Comparison of ENCODE assay signal across 9 cellular contexts in genomic region chr2:144514731-144515424, GRCh38. TPM values are rescaled to one million over a fixed set of nuclear protein-coding genes. Genes with fewer than 3 reads are reported as not detected.
DNase-seq lines count a peak whose midpoint lies in the region; ATAC-seq and TF ChIP-seq lines count a peak whose summit lies in the region.
"Had no signal": no experiment of that assay in that cellular context is flagged by ENCODE, and none has a peak within 500 bp of the region (broad histone marks: within the 10 kb centered on the region; RNA-seq: fewer than 3 reads in every experiment).

No MANE protein-coding gene starts in this region.

- H3K27ac Mint-ChIP-seq in activated CD8-positive, alpha-beta memory T cell treated with anti-CD3 and anti-CD28 coated beads, Interleukin-2, amount 10 ng/mL, durations not matched to agents 7 days and 5 days, result peak overlapping the region; percentile 29
- peak overlapping the region; percentile 98 for H3K27ac Mint-ChIP-seq in chondrocyte (ENCODE audit: unreplicated experiment)
- H3K27ac Mint-ChIP-seq in mesothelial cell of epicardium, result peak overlapping the region; percentile 96

- no peak for DNase-seq in activated CD8-positive, alpha-beta memory T cell treated with anti-CD3 and anti-CD28 coated beads, Interleukin-2, amount 10 ng/mL, durations not matched to agents 7 days and 5 days
- no peak for DNase-seq in activated CD8-positive, alpha-beta memory T cell treated with anti-CD3 and anti-CD28 coated beads, Interleukin-2, amount 50 U/mL, for 4 hours
- DNase-seq in chondrocyte (ENCODE audit: low spot score), result no peak
- DNase-seq in mesothelial cell of epicardium (ENCODE audit: low spot score in 2 of 2, unreplicated experiment in 2 of 2), result no peak
- no peak for DNase-seq in tibial nerve (ENCODE audit: low spot score in 2 of 2)
- DNase-seq in left colon, result no peak
- no peak for DNase-seq in GM03348 (ENCODE audit: low spot score)
- no peak for DNase-seq in H7

- no peaks in the 10 kb centered on the region for H3K27me3 ChIP-seq in tibial nerve
- peaks cover 85% of the 10 kb centered on the region for H3K27me3 ChIP-seq in H7 (ENCODE audit: control insufficient read depth, insufficient read depth, low read length)

- TF ChIP-seq CTCF in chondrocyte (IDR thresholded peaks at IDR 0.05) (no peak), mesothelial cell of epicardium (IDR thresholded peaks at IDR 0.05; ENCODE audit: unreplicated experiment) (no peak), tibial nerve (IDR thresholded peaks at IDR 0.05) (no peak)

- peaks cover 0 to 33% (median 9%) of the 10 kb centered on the region in 4 donors for H3K4me1 ChIP-seq in tibial nerve

- H3K36me3 ChIP-seq in tibial nerve (no peaks in the 10 kb centered on the region), H7 (replicated peaks; ENCODE audit: control insufficient read depth, insufficient read depth, low read length) (no peaks in the 10 kb centered on the region)

- H3K27ac ChIP-seq in tibial nerve, result peak overlapping the region; percentile 96 to 100 (median 98)
- H3K27ac ChIP-seq: C4-2B had no signal

- ATAC-seq in activated CD8-positive, alpha-beta memory T cell treated with anti-CD3 and anti-CD28 coated beads, Interleukin-2, amount 10 ng/mL, durations not matched to agents 7 days and 5 days, result no peak
- ATAC-seq in left colon, result no peak

- H3K9me3 Mint-ChIP-seq in activated CD8-positive, alpha-beta memory T cell treated with anti-CD3 and anti-CD28 coated beads, Interleukin-2, amount 10 ng/mL, durations not matched to agents 7 days and 5 days (ENCODE audit: low read depth), result no peaks in the 10 kb centered on the region
- H3K9me3 Mint-ChIP-seq in chondrocyte (ENCODE audit: low read depth), result no peaks in the 10 kb centered on the region
- H3K9me3 Mint-ChIP-seq in mesothelial cell of epicardium, result no peaks in the 10 kb centered on the region

- H3K4me3 Mint-ChIP-seq in activated CD8-positive, alpha-beta memory T cell treated with anti-CD3 and anti-CD28 coated beads, Interleukin-2, amount 10 ng/mL, durations not matched to agents 7 days and 5 days, result peak overlapping the region; percentile 78
- H3K4me3 Mint-ChIP-seq in chondrocyte (ENCODE audit: unreplicated experiment) (peak overlapping the region; percentile 79), mesothelial cell of epicardium (peak overlapping the region; percentile 73)

- peaks cover 21% of the 10 kb centered on the region for H3K27me3 Mint-ChIP-seq in activated CD8-positive, alpha-beta memory T cell treated with anti-CD3 and anti-CD28 coated beads, Interleukin-2, amount 10 ng/mL, durations not matched to agents 7 days and 5 days
- H3K27me3 Mint-ChIP-seq in chondrocyte (ENCODE audit: low read depth) (no peaks in the 10 kb centered on the region), mesothelial cell of epicardium (ENCODE audit: low read depth) (no peaks in the 10 kb centered on the region)

- no peak for TF ChIP-seq POLR2A in tibial nerve (IDR thresholded peaks at IDR 0.05)

- intact Hi-C loops in left colon (cut with DNase I, micrococcal nuclease), result loop anchor here in 1 of 2 donors (10.0 kb wide), 1 partner anchor 1080 kb away; no protein-coding TSS in a partner anchor

- peaks cover 21% of the 10 kb centered on the region for H3K36me3 Mint-ChIP-seq in activated CD8-positive, alpha-beta memory T cell treated with anti-CD3 and anti-CD28 coated beads, Interleukin-2, amount 10 ng/mL, durations not matched to agents 7 days and 5 days
- H3K36me3 Mint-ChIP-seq in chondrocyte (ENCODE audit: low read depth), result peaks cover 7% of the 10 kb centered on the region
- peaks cover 2% of the 10 kb centered on the region for H3K36me3 Mint-ChIP-seq in mesothelial cell of epicardium

- TF ChIP-seq EP300 in tibial nerve (IDR thresholded peaks at IDR 0.05), result peak in 1 of 2 donors; percentile 41

- 11 to 38% methylated on average over 7 of the region's 7 CpGs for WGBS in tibial nerve, 2 donors

- CTCF ChIA-PET in activated CD8-positive, alpha-beta memory T cell treated with anti-CD3 and anti-CD28 coated beads, Interleukin-2, amount 10 ng/mL, durations not matched to agents 7 days and 5 days (lab: Charles Lee), result interaction anchor here (1.2 to 1.7 kb wide), 2 partner anchors 59 to 274 kb away, joined by 3 to 5 read pairs; no protein-coding TSS in a partner anchor

- H3K4me3 ChIP-seq in tibial nerve (peak overlapping the region; percentile 64 to 85 (median 78)), H7 (ENCODE audit: insufficient read depth, low read depth, low read length) (no peak overlapping the region)

- no peaks in the 10 kb centered on the region for H3K9me3 ChIP-seq in tibial nerve

- H3K4me1 Mint-ChIP-seq in activated CD8-positive, alpha-beta memory T cell treated with anti-CD3 and anti-CD28 coated beads, Interleukin-2, amount 10 ng/mL, durations not matched to agents 7 days and 5 days, result peaks cover 51% of the 10 kb centered on the region
- peaks cover 56% of the 10 kb centered on the region for H3K4me1 Mint-ChIP-seq in chondrocyte (ENCODE audit: low read depth)
- H3K4me1 Mint-ChIP-seq in mesothelial cell of epicardium, result peaks cover 57% of the 10 kb centered on the region

RNA-seq across cellular contexts. Expression of gene ZEB2, which starts 5.0 kb away (rescaled TPM):
- 10 to 100 TPM; 40.4 to 40.9 TPM for total RNA-seq in activated CD8-positive, alpha-beta memory T cell treated with anti-CD3 and anti-CD28 coated beads, Interleukin-2, amount 10 ng/mL, durations not matched to agents 7 days and 5 days
- 55.5 to 104 TPM (median 95.4 TPM) in 3 replicates for total RNA-seq in chondrocyte
- total RNA-seq in mesothelial cell of epicardium, result 105 to 111 TPM (median 110 TPM) in 3 replicates
- 100 to 1,000 TPM; 148 to 290 (median 218) TPM for total RNA-seq in tibial nerve
- 10 to 100 TPM; 15.4 to 41.1 TPM for total RNA-seq in left colon
- 4.9 and 6.3 TPM in 2 replicates for total RNA-seq in H7 (2014; rRNA removed; shearing (Covaris generic))

Comparison
In these comparisons a context has a peak if more than half of its experiments do, and no peak if none do; other contexts are left out.
1. H3K27ac Mint-ChIP-seq: peak in every context shown above with its lines; median percentile 98 in chondrocyte; 96 in mesothelial cell of epicardium; 29 in activated CD8-positive, alpha-beta memory T cell treated with anti-CD3 and anti-CD28 coated beads, Interleukin-2, amount 10 ng/mL, durations not matched to agents 7 days and 5 days.